ENCODE assay signal across 17 cellular contexts in genomic region chr12:54010053-54010971, GRCh38. TPM values are rescaled to one million over a fixed set of nuclear protein-coding genes. Genes with fewer than 3 reads are reported as not detected.
DNase-seq lines count a peak whose midpoint lies in the region; ATAC-seq, FAIRE-seq and TF ChIP-seq lines count a peak whose summit lies in the region.
"Had no signal": no experiment of that assay in that cellular context is flagged by ENCODE, and none has a peak within 500 bp of the region (broad histone marks: within the 10 kb centered on the region; RNA-seq: fewer than 3 reads in every experiment).

No MANE protein-coding gene starts in this region.

- H3K4me1 Mint-ChIP-seq in GM23338 (peaks cover 33% of the 10 kb centered on the region), naive B cell (peaks cover 34 to 52% (median 48%) of the 10 kb centered on the region in 3 donors)

- SMC1A ChIA-PET in GM12878 (lab: Charles Lee; ENCODE audit: uncharacterized antibody, unreplicated experiment): interaction anchor here (0.7 to 1.8 kb wide), 3 partner anchors 127 to 192 kb away, joined by 3 to 4 read pairs (median 3); no protein-coding TSS in a partner anchor

- no peaks in the 10 kb centered on the region for H3K36me3 Mint-ChIP-seq in GM23338 (ENCODE audit: low read depth)
- no peaks in the 10 kb centered on the region for H3K36me3 Mint-ChIP-seq in naive B cell

- POLR2A ChIA-PET in A673 (lab: Charles Lee; ENCODE audit: low non-redundant PET) (no interaction called here), GM12878 (lab: Charles Lee) (no interaction called here)

- FAIRE-seq in GM12878 (lab: Jason Lieb, UNC): no peak
- FAIRE-seq: GM18507, H54 had no signal

- H4K20me1 ChIP-seq in GM23338 (replicated peaks; ENCODE audit: insufficient read depth): peaks cover 24% of the 10 kb centered on the region
- H4K20me1 ChIP-seq in GM12878 (ENCODE audit: control insufficient read depth, insufficient read depth): no peaks in the 10 kb centered on the region; the same call in 1 of the 2 replicates

- H3K27me3 ChIP-seq in A673 (replicated peaks; ENCODE audit: insufficient read depth, low read depth, low read length, poor library complexity) (no peaks in the 10 kb centered on the region), GM23338 (ENCODE audit: insufficient read depth) (peaks cover 100% of the 10 kb centered on the region), GM12878 (replicated peaks in 1 of 2; ENCODE audit: control insufficient read depth in 2 of 2, insufficient read depth in 2 of 2, low read length in 1 of 2) (peaks cover 34 to 46% of the 10 kb centered on the region in 2 experiments)

- no peak overlapping the region for H2AFZ ChIP-seq in GM23338
- H2AFZ ChIP-seq in GM12878 (ENCODE audit: control insufficient read depth, low read depth, low read length): no peak overlapping the region

- DNase-seq in A673 (ENCODE audit: low spot score) (no peak), GM23338 (ENCODE audit: low spot score) (no peak), GM12878 (ENCODE audit: low read depth, low spot score) (no peak), naive B cell (no peak), NAMALWA (ENCODE audit: low spot score) (no peak), NOMO-1 treated with dmso at 0.1 percent for 144 hours (lab: John Stamatoyannopoulos, UW; ENCODE audit: unreplicated experiment) (no peak), LoVo (ENCODE audit: low spot score) (no peak)
- DNase-seq in effector CD8-positive, alpha-beta T cell (lab: John Stamatoyannopoulos, UW): no peak
- DNase-seq: activated CD8-positive, alpha-beta T cell treated with anti-CD3 and anti-CD28 coated beads, Interleukin-2, amount 10 ng/mL, durations not matched to agents 7 days and 5 days; activated gamma-delta T cell treated with Interleukin-2 at 50 U/mL for 16 hours; GF-D8; mesendoderm; NCI-H1048; stimulated activated CD4-positive, alpha-beta T cell treated with anti-CD3 and anti-CD28 coated beads, Interleukin-1b, Interleukin-23, amount 100 ng/mL, for 48 hours had no signal

- CTCF ChIA-PET in A673 (lab: Charles Lee) (interaction anchor here (1.1 kb wide), 1 partner anchor 16 kb away, joined by 4 read pairs; no protein-coding TSS in a partner anchor), GM12878 (lab: Yijun Ruan, JAX) (interaction anchor here (1.7 to 3.7 kb wide), 3 partner anchors 13 to 191 kb away, joined by 6 to 22 read pairs (median 6); no protein-coding TSS in a partner anchor)

- H3K4me2 ChIP-seq in GM23338: 0 out of 2 replicates have a peak overlapping the region, but pooled peaks have one; percentile 32
- H3K4me2 ChIP-seq in GM12878 (ENCODE audit: control insufficient read depth, insufficient read depth): no peak overlapping the region

- no peak overlapping the region for H3K27ac Mint-ChIP-seq in GM23338
- peak overlapping the region in 2 of 6 donors; percentile 26 to 78 for H3K27ac Mint-ChIP-seq in naive B cell
- H3K27ac Mint-ChIP-seq: activated CD8-positive, alpha-beta T cell treated with anti-CD3 and anti-CD28 coated beads, Interleukin-2, amount 10 ng/mL, durations not matched to agents 7 days and 5 days; CD14-positive monocyte had no signal

- no peak for TF ChIP-seq CTCF in A673 (conservative IDR thresholded peaks at IDR 0.05; ENCODE audit: low read depth, low read length)
- TF ChIP-seq CTCF in GM23338 (conservative IDR thresholded peaks at IDR 0.05; ENCODE audit: low read depth in 2 of 2): no peak
- no peak for TF ChIP-seq CTCF in GM12878 (IDR thresholded peaks at IDR 0.05 in 2 of 3, conservative IDR thresholded peaks at IDR 0.05 in 1 of 3; ENCODE audit: control insufficient read depth in 2 of 3, extremely low read depth in 1 of 3, insufficient read depth in 1 of 3, low read depth in 3 of 3, low read length in 3 of 3)

- H3K9ac ChIP-seq in GM12878 (ENCODE audit: control insufficient read depth, insufficient read depth, low read length): no peak overlapping the region

- 29% methylated on average over 9 of the region's 10 CpGs for WGBS in GM12878 (ENCODE audit: insufficient coverage, insufficient replicate concordance, low lambda C conversion rate, missing lambda C conversion rate)

- H3K36me3 ChIP-seq in A673 (ENCODE audit: insufficient read depth, low read length, poor library complexity, severe bottlenecking) (no peaks in the 10 kb centered on the region), GM23338 (ENCODE audit: insufficient read depth) (no peaks in the 10 kb centered on the region), GM12878 (ENCODE audit: control insufficient read depth in 2 of 2, insufficient read depth in 2 of 2, low read length in 1 of 2) (no peaks in the 10 kb centered on the region)

- peaks cover 99% of the 10 kb centered on the region for H3K27me3 Mint-ChIP-seq in GM23338 (ENCODE audit: insufficient read depth, low read depth, poor library complexity)
- H3K27me3 Mint-ChIP-seq in naive B cell: peaks cover 80 to 97% (median 93%) of the 10 kb centered on the region in 3 donors

- H3K9me3 Mint-ChIP-seq in GM23338 (no peaks in the 10 kb centered on the region; the same call in 2 of the 3 replicates), naive B cell (peaks cover 0 to 6% (median 2%) of the 10 kb centered on the region in 7 donors)

- BruUV-seq in A673 (replicated peaks; lab: Mats Ljungman, UMichigan) (no TSS peak), GM12878 (replicated peaks; lab: Mats Ljungman, UMichigan) (no TSS peak)

- H3K4me3 Mint-ChIP-seq in GM23338 (no peak overlapping the region; the same call in 2 of the 3 replicates), naive B cell (peak overlapping the region in 5 of 8 donors; percentile 12 to 73 (median 47))
- H3K4me3 Mint-ChIP-seq: activated CD8-positive, alpha-beta T cell treated with anti-CD3 and anti-CD28 coated beads, Interleukin-2, amount 10 ng/mL, durations not matched to agents 7 days and 5 days had no signal

- peaks cover 37% of the 10 kb centered on the region for H3F3A ChIP-seq in GM23338 (replicated peaks; ENCODE audit: low read depth)

- TF ChIP-seq RAD21 in GM12878 (IDR thresholded peaks at IDR 0.05; ENCODE audit: insufficient read depth, low read depth, low read length): no peak

- no peak; the same call in 2 of the 3 replicates for ATAC-seq in GM23338
- ATAC-seq in GM12878: no peak
- no peak for ATAC-seq in naive B cell (ENCODE audit: low read depth in 2 of 2)
- ATAC-seq: activated CD8-positive, alpha-beta T cell treated with anti-CD3 and anti-CD28 coated beads, Interleukin-2, amount 10 ng/mL, durations not matched to agents 7 days and 5 days had no signal

- H3K79me2 ChIP-seq in GM23338 (replicated peaks; ENCODE audit: insufficient read depth) (no peaks in the 10 kb centered on the region), GM12878 (ENCODE audit: control insufficient read depth, insufficient read depth, low read length) (no peaks in the 10 kb centered on the region)

- no peaks in the 10 kb centered on the region for H3K9me2 ChIP-seq in GM23338 (ENCODE audit: insufficient read depth)

- RAD21 ChIA-PET in GM12878 (lab: Charles Lee; ENCODE audit: unreplicated experiment): interaction anchor here (0.6 to 1.8 kb wide), 5 partner anchors 13 to 181 kb away, joined by 3 to 5 read pairs (median 4); partner anchors contain the start of gene HOXC10

- H3K9me3 ChIP-seq in A673 (ENCODE audit: low read depth, low read length, poor library complexity, severe bottlenecking) (no peaks in the 10 kb centered on the region), GM12878 (replicated peaks; ENCODE audit: control insufficient read depth, insufficient read depth, low read length) (no peaks in the 10 kb centered on the region)

- intact Hi-C loops in A673 (cut with micrococcal nuclease; ENCODE audit: unreplicated experiment): no loop called here
- intact Hi-C loops in GM12878 (cut with micrococcal nuclease; ENCODE audit: unreplicated experiment): no loop called here

- H3K27ac ChIP-seq in A673 (ENCODE audit: low read depth, low read length, poor library complexity, severe bottlenecking): peak overlapping the region; percentile 77
- no peak overlapping the region for H3K27ac ChIP-seq in GM23338 (ENCODE audit: low read depth)
- no peak overlapping the region for H3K27ac ChIP-seq in GM12878 (ENCODE audit: control insufficient read depth, insufficient read depth)

- H3K4me3 ChIP-seq in A673 (ENCODE audit: low read depth, low read length, poor library complexity, severe bottlenecking) (peak overlapping the region; percentile 56), GM23338 (no peak overlapping the region), GM12878 (no peak overlapping the region)

- TF ChIP-seq POLR2A in GM12878 (IDR thresholded peaks at IDR 0.05; ENCODE audit: low read depth, low read length): no peak

- H3K4me1 ChIP-seq in A673 (ENCODE audit: insufficient read depth, low read length, poor library complexity, severe bottlenecking): peaks cover 63% of the 10 kb centered on the region
- H3K4me1 ChIP-seq in GM23338 (ENCODE audit: insufficient read depth): peaks cover 43% of the 10 kb centered on the region
- peaks cover 6% of the 10 kb centered on the region for H3K4me1 ChIP-seq in GM12878 (ENCODE audit: control insufficient read depth, insufficient read depth, low read length)

- TF ChIP-seq EP300 in GM12878 (IDR thresholded peaks at IDR 0.05; ENCODE audit: borderline replicate concordance in 1 of 2, control insufficient read depth in 1 of 2, low read depth in 2 of 2, low read length in 2 of 2): no peak

- in situ Hi-C loops in GM12878 (cut with MboI): no loop called here

RNA-seq across cellular contexts. Expression of gene HOXC8, which starts 1.5 kb away (rescaled TPM):
- total RNA-seq in A673 (2021) (10.9 and 11.1 TPM in 2 replicates), GM12878 (2014; rRNA removed) (not detected in 2 replicates), GM12878 (2014; rRNA removed; fragmentation: Illumina TruSeq; extraction: Trizol) (not detected in 2 replicates), GM12878 (2021) (not detected in 2 replicates)
- not detected in 2 replicates for total RNA-seq in GM23338 (2014; rRNA removed; shearing (Covaris generic))
- polyA plus RNA-seq in GM23338 (2016; fragmentation: Nextera tagmentation; extraction: Ambion mirVana) (not detected in 2 replicates), GM12878 (2011; rRNA removed) (not detected in 2 replicates), GM12878 (2014; fragmentation: Illumina TruSeq; extraction: Trizol) (not detected in 2 replicates), GM12878 (2014; fragmentation: Nextera tagmentation; extraction: Ambion mirVana) (not detected), GM12878 (2014; rRNA removed) (not detected in 2 replicates), GM12878 (2016; fragmentation: Nextera tagmentation; extraction: Ambion mirVana) (not detected), naive B cell (ENCODE audit: low read depth in 6 of 6) (not detected)
- total RNA-seq in GM12878 (2013; cell fraction: nucleolus; rRNA removed): not detected in 2 replicates
- not detected for polyA plus RNA-seq in GM12878 (2011; ENCODE audit: low read depth)
- not detected in 2 replicates for polyA plus RNA-seq in GM12878 (2011; cell fraction: cytosol; rRNA removed)
- polyA plus RNA-seq in GM12878 (2011; cell fraction: nucleus; rRNA removed): not detected in 2 replicates
- not detected in 2 replicates for polyA plus RNA-seq in GM12878 (2012)
- 0.10 TPM in 1 of 2 replicates, not detected in the other for polyA minus RNA-seq in GM12878 (2011; rRNA and poly(A)+ RNA removed)
- polyA minus RNA-seq in GM12878 (2011; cell fraction: cytosol; rRNA and poly(A)+ RNA removed): not detected in 2 replicates
- not detected in 2 replicates for polyA minus RNA-seq in GM12878 (2011; cell fraction: nucleus; rRNA and poly(A)+ RNA removed)
- total RNA-seq: activated CD8-positive, alpha-beta T cell treated with anti-CD3 and anti-CD28 coated beads, Interleukin-2, amount 10 ng/mL, durations not matched to agents 7 days and 5 days had no signal
- polyA plus RNA-seq: CD14-positive monocyte had no signal

RNA-seq across cellular contexts. Expression of gene HOXC9, which starts 10.4 kb away (rescaled TPM):
- 21.1 and 22.3 TPM in 2 replicates for total RNA-seq in A673 (2021)
- not detected in 2 replicates for total RNA-seq in GM23338 (2014; rRNA removed; shearing (Covaris generic))
- polyA plus RNA-seq in GM23338 (2016; fragmentation: Nextera tagmentation; extraction: Ambion mirVana): not detected in 2 replicates
- 0.69 TPM in 1 of 2 replicates, not detected in the other for total RNA-seq in GM12878 (2013; cell fraction: nucleolus; rRNA removed)
- total RNA-seq in GM12878 (2014; rRNA removed): not detected in 2 replicates
- total RNA-seq in GM12878 (2014; rRNA removed; fragmentation: Illumina TruSeq; extraction: Trizol): not detected in 2 replicates
- total RNA-seq in GM12878 (2021): not detected in 2 replicates
- polyA plus RNA-seq in GM12878 (2011; ENCODE audit: low read depth): not detected
- polyA plus RNA-seq in GM12878 (2011; rRNA removed): not detected in 2 replicates
- polyA plus RNA-seq in GM12878 (2011; cell fraction: cytosol; rRNA removed): not detected in 2 replicates
- polyA plus RNA-seq in GM12878 (2011; cell fraction: nucleus; rRNA removed): 0.09 TPM in 1 of 2 replicates, not detected in the other
- polyA plus RNA-seq in GM12878 (2012): 0.07 TPM in 1 of 2 replicates, not detected in the other
- polyA plus RNA-seq in GM12878 (2014; fragmentation: Illumina TruSeq; extraction: Trizol): not detected in 2 replicates
- polyA plus RNA-seq in GM12878 (2014; fragmentation: Nextera tagmentation; extraction: Ambion mirVana): not detected
- not detected in 2 replicates for polyA plus RNA-seq in GM12878 (2014; rRNA removed)
- polyA plus RNA-seq in GM12878 (2016; fragmentation: Nextera tagmentation; extraction: Ambion mirVana): not detected
- polyA minus RNA-seq in GM12878 (2011; rRNA and poly(A)+ RNA removed): not detected in 2 replicates
- polyA minus RNA-seq in GM12878 (2011; cell fraction: cytosol; rRNA and poly(A)+ RNA removed): not detected in 2 replicates
- polyA minus RNA-seq in GM12878 (2011; cell fraction: nucleus; rRNA and poly(A)+ RNA removed): not detected in 2 replicates
- not detected for polyA plus RNA-seq in naive B cell (ENCODE audit: low read depth in 6 of 6)
- total RNA-seq: activated CD8-positive, alpha-beta T cell treated with anti-CD3 and anti-CD28 coated beads, Interleukin-2, amount 10 ng/mL, durations not matched to agents 7 days and 5 days had no signal
- polyA plus RNA-seq: CD14-positive monocyte had no signal

RNA-seq across cellular contexts. Expression of gene HOXC6, which starts 17.9 kb away (rescaled TPM):
- total RNA-seq in A673 (2021) (20.8 and 22.3 TPM in 2 replicates), GM12878 (2014; rRNA removed) (not detected in 2 replicates), GM12878 (2014; rRNA removed; fragmentation: Illumina TruSeq; extraction: Trizol) (0.09 TPM in 1 of 2 replicates, not detected in the other), GM12878 (2021) (0.27 and 0.38 TPM in 2 replicates)
- total RNA-seq in GM23338 (2014; rRNA removed; shearing (Covaris generic)): not detected in 2 replicates
- polyA plus RNA-seq in GM23338 (2016; fragmentation: Nextera tagmentation; extraction: Ambion mirVana) (not detected in 2 replicates), GM12878 (2011; rRNA removed) (0.42 and 0.52 TPM in 2 replicates), GM12878 (2014; fragmentation: Illumina TruSeq; extraction: Trizol) (0.06 TPM in 1 of 2 replicates, not detected in the other), GM12878 (2014; fragmentation: Nextera tagmentation; extraction: Ambion mirVana) (under 1 TPM in 1 of 2 experiments, not detected in 1; 0.02 TPM), GM12878 (2014; rRNA removed) (0.55 TPM in 1 of 2 replicates, not detected in the other), GM12878 (2016; fragmentation: Nextera tagmentation; extraction: Ambion mirVana) (under 1 TPM in 1 of 2 experiments, not detected in 1; 0.54 TPM), naive B cell (ENCODE audit: low read depth in 6 of 6) (not detected)
- 0.35 TPM in 1 of 2 replicates, not detected in the other for total RNA-seq in GM12878 (2013; cell fraction: nucleolus; rRNA removed)
- not detected for polyA plus RNA-seq in GM12878 (2011; ENCODE audit: low read depth)
- polyA plus RNA-seq in GM12878 (2011; cell fraction: cytosol; rRNA removed): 0.60 and 0.65 TPM in 2 replicates
- polyA plus RNA-seq in GM12878 (2011; cell fraction: nucleus; rRNA removed): 0.57 and 0.76 TPM in 2 replicates
- 0.34 and 0.39 TPM in 2 replicates for polyA plus RNA-seq in GM12878 (2012)
- 0.31 and 0.73 TPM in 2 replicates for polyA minus RNA-seq in GM12878 (2011; rRNA and poly(A)+ RNA removed)
- 0.52 TPM in 1 of 2 replicates, not detected in the other for polyA minus RNA-seq in GM12878 (2011; cell fraction: cytosol; rRNA and poly(A)+ RNA removed)
- polyA minus RNA-seq in GM12878 (2011; cell fraction: nucleus; rRNA and poly(A)+ RNA removed): 0.36 and 0.48 TPM in 2 replicates
- total RNA-seq: activated CD8-positive, alpha-beta T cell treated with anti-CD3 and anti-CD28 coated beads, Interleukin-2, amount 10 ng/mL, durations not matched to agents 7 days and 5 days had no signal
- polyA plus RNA-seq: CD14-positive monocyte had no signal

RNA-seq across cellular contexts. Expression of gene HOXC5, which starts 22.5 kb away (rescaled TPM):
- total RNA-seq in A673 (2021): 1.6 and 1.9 TPM in 2 replicates
- total RNA-seq in GM23338 (2014; rRNA removed; shearing (Covaris generic)): not detected in 2 replicates
- not detected in 2 replicates for polyA plus RNA-seq in GM23338 (2016; fragmentation: Nextera tagmentation; extraction: Ambion mirVana)
- not detected in 2 replicates for total RNA-seq in GM12878 (2013; cell fraction: nucleolus; rRNA removed)
- not detected in 2 replicates for total RNA-seq in GM12878 (2014; rRNA removed)
- total RNA-seq in GM12878 (2014; rRNA removed; fragmentation: Illumina TruSeq; extraction: Trizol): not detected in 2 replicates
- not detected in 2 replicates for total RNA-seq in GM12878 (2021)
- polyA plus RNA-seq in GM12878 (2011; ENCODE audit: low read depth): not detected
- 0.11 TPM in 1 of 2 replicates, not detected in the other for polyA plus RNA-seq in GM12878 (2011; rRNA removed)
- polyA plus RNA-seq in GM12878 (2011; cell fraction: cytosol; rRNA removed): 0.25 and 0.28 TPM in 2 replicates
- polyA plus RNA-seq in GM12878 (2011; cell fraction: nucleus; rRNA removed): 0.09 and 0.12 TPM in 2 replicates
- polyA plus RNA-seq in GM12878 (2012): not detected in 2 replicates
- not detected in 2 replicates for polyA plus RNA-seq in GM12878 (2014; fragmentation: Illumina TruSeq; extraction: Trizol)
- not detected for polyA plus RNA-seq in GM12878 (2014; fragmentation: Nextera tagmentation; extraction: Ambion mirVana)
- not detected in 2 replicates for polyA plus RNA-seq in GM12878 (2014; rRNA removed)
- not detected for polyA plus RNA-seq in GM12878 (2016; fragmentation: Nextera tagmentation; extraction: Ambion mirVana)
- polyA minus RNA-seq in GM12878 (2011; rRNA and poly(A)+ RNA removed): not detected in 2 replicates
- polyA minus RNA-seq in GM12878 (2011; cell fraction: cytosol; rRNA and poly(A)+ RNA removed): not detected in 2 replicates
- not detected in 2 replicates for polyA minus RNA-seq in GM12878 (2011; cell fraction: nucleus; rRNA and poly(A)+ RNA removed)
- not detected for polyA plus RNA-seq in naive B cell (ENCODE audit: low read depth in 6 of 6)
- total RNA-seq: activated CD8-positive, alpha-beta T cell treated with anti-CD3 and anti-CD28 coated beads, Interleukin-2, amount 10 ng/mL, durations not matched to agents 7 days and 5 days had no signal
- polyA plus RNA-seq: CD14-positive monocyte had no signal

RNA-seq across cellular contexts. Expression of gene HOXC10, which starts 25.4 kb away (rescaled TPM):
- total RNA-seq in A673 (2021) (27.8 and 30.4 TPM in 2 replicates), GM12878 (2014; rRNA removed) (not detected in 2 replicates), GM12878 (2014; rRNA removed; fragmentation: Illumina TruSeq; extraction: Trizol) (not detected in 2 replicates), GM12878 (2021) (0.59 TPM in 1 of 2 replicates, not detected in the other)
- total RNA-seq in GM23338 (2014; rRNA removed; shearing (Covaris generic)): not detected in 2 replicates
- polyA plus RNA-seq in GM23338 (2016; fragmentation: Nextera tagmentation; extraction: Ambion mirVana) (not detected in 2 replicates), GM12878 (2011; rRNA removed) (not detected in 2 replicates), GM12878 (2014; fragmentation: Illumina TruSeq; extraction: Trizol) (not detected in 2 replicates), GM12878 (2014; fragmentation: Nextera tagmentation; extraction: Ambion mirVana) (not detected), GM12878 (2014; rRNA removed) (not detected in 2 replicates), GM12878 (2016; fragmentation: Nextera tagmentation; extraction: Ambion mirVana) (not detected), naive B cell (ENCODE audit: low read depth in 6 of 6) (not detected)
- not detected in 2 replicates for total RNA-seq in GM12878 (2013; cell fraction: nucleolus; rRNA removed)
- polyA plus RNA-seq in GM12878 (2011; ENCODE audit: low read depth): not detected
- 0.03 TPM in 1 of 2 replicates, not detected in the other for polyA plus RNA-seq in GM12878 (2011; cell fraction: cytosol; rRNA removed)
- polyA plus RNA-seq in GM12878 (2011; cell fraction: nucleus; rRNA removed): not detected in 2 replicates
- polyA plus RNA-seq in GM12878 (2012): not detected in 2 replicates
- polyA minus RNA-seq in GM12878 (2011; rRNA and poly(A)+ RNA removed): not detected in 2 replicates
- not detected in 2 replicates for polyA minus RNA-seq in GM12878 (2011; cell fraction: cytosol; rRNA and poly(A)+ RNA removed)
- 0.24 TPM in 1 of 2 replicates, not detected in the other for polyA minus RNA-seq in GM12878 (2011; cell fraction: nucleus; rRNA and poly(A)+ RNA removed)
- total RNA-seq: activated CD8-positive, alpha-beta T cell treated with anti-CD3 and anti-CD28 coated beads, Interleukin-2, amount 10 ng/mL, durations not matched to agents 7 days and 5 days had no signal
- polyA plus RNA-seq: CD14-positive monocyte had no signal

Comparison
In these comparisons a context has a peak if more than half of its experiments do, and no peak if none do; other contexts are left out.
1. RNA of gene HOXC8, which starts 1.5 kb away (total RNA-seq): 10.9 to 11.1 TPM in A673; not detected in GM23338 and not detected in GM12878; every median in the first group is over 10 times any median in the second.
2. RNA of gene HOXC9, which starts 10.4 kb away (total RNA-seq): 21.1 to 22.3 TPM in A673; not detected in GM23338 and 0.69 TPM in GM12878; every median in the first group is over 10 times any median in the second.
3. RNA of gene HOXC6, which starts 17.9 kb away (total RNA-seq): 20.8 to 22.3 TPM in A673; 0.09 to 0.38 TPM in GM12878 and not detected in GM23338; every median in the first group is over 10 times any median in the second.